ENCODE assay signal across 8 cellular contexts in genomic region chr6:148343383-148343782, GRCh38. TPM values are rescaled to one million over a fixed set of nuclear protein-coding genes. Genes with fewer than 3 reads are reported as not detected.
DNase-seq lines count a peak whose midpoint lies in the region; ATAC-seq and TF ChIP-seq lines count a peak whose summit lies in the region.

No MANE protein-coding gene starts in this region.

- H3K27me3 ChIP-seq in left lung (peaks cover 0 to 41% of the 10 kb centered on the region in 2 donors), suprapubic skin (no peaks in the 10 kb centered on the region)

- no peaks in the 10 kb centered on the region for H3K36me3 ChIP-seq in left lung
- no peaks in the 10 kb centered on the region for H3K36me3 ChIP-seq in suprapubic skin

- H3K9me3 ChIP-seq in left lung (no peaks in the 10 kb centered on the region), suprapubic skin (no peaks in the 10 kb centered on the region)

- TF ChIP-seq POLR2A in suprapubic skin (IDR thresholded peaks at IDR 0.05): no peak

- ATAC-seq in left lung (no peak), GM21717 (IDR thresholded peaks at IDR 0.05; ENCODE audit: unreplicated experiment) (no peak)

- TF ChIP-seq EP300 in suprapubic skin (IDR thresholded peaks at IDR 0.05): no peak

- intact Hi-C loops in left lung (cut with DNase I): no loop called here

- 6% methylated on average over 3 of the region's 3 CpGs for WGBS in suprapubic skin

- no peak for TF ChIP-seq CTCF in astrocyte of the spinal cord (IDR thresholded peaks at IDR 0.05; ENCODE audit: low read depth, low read length)
- no peak for TF ChIP-seq CTCF in left lung (IDR thresholded peaks at IDR 0.05)
- TF ChIP-seq CTCF in suprapubic skin (IDR thresholded peaks at IDR 0.05): no peak

- DNase-seq in DMS53 (lab: John Stamatoyannopoulos, UW) (peak; percentile 10), DMS53 treated with DMSO at 0.1 percent for 48 hours (lab: John Stamatoyannopoulos, UW; ENCODE audit: unreplicated experiment) (no peak), astrocyte of the spinal cord (ENCODE audit: low read depth, low spot score) (no peak), left lung (no peak), suprapubic skin (ENCODE audit: low spot score in 2 of 2) (no peak), retina (no peak)
- DNase-seq in stimulated activated CD4-positive, alpha-beta T cell treated with anti-CD3 and anti-CD28 coated beads, Interleukin-4, amount 100 ng/mL, for 24 hours: no peak

- H3K27ac ChIP-seq in left lung (peak overlapping the region; percentile 89 to 90), suprapubic skin (peak overlapping the region; percentile 92)

- in situ Hi-C loops in astrocyte of the spinal cord (cut with HindIII; ENCODE audit: low sequenced_read_pairs): no loop called here

- peak overlapping the region; percentile 73 for H3K4me3 ChIP-seq in astrocyte of the spinal cord (ENCODE audit: low read depth, low read length)
- peak overlapping the region; percentile 62 to 68 for H3K4me3 ChIP-seq in left lung
- H3K4me3 ChIP-seq in suprapubic skin: peak overlapping the region; percentile 83

- H3K4me1 ChIP-seq in left lung: peaks cover 0 to 35% of the 10 kb centered on the region in 2 donors
- peaks cover 42% of the 10 kb centered on the region for H3K4me1 ChIP-seq in suprapubic skin

RNA-seq across cellular contexts. Expression of gene SASH1, which starts 0.7 kb away (rescaled TPM):
- 10 to 100 TPM; 51.3 to 53.5 TPM for total RNA-seq in left lung
- 100 to 1,000 TPM in 1 of 4 donors, 10 to 100 TPM in 3; 59.1 to 139 (median 77.1) TPM for total RNA-seq in suprapubic skin
